In the genomic region with DNA sequence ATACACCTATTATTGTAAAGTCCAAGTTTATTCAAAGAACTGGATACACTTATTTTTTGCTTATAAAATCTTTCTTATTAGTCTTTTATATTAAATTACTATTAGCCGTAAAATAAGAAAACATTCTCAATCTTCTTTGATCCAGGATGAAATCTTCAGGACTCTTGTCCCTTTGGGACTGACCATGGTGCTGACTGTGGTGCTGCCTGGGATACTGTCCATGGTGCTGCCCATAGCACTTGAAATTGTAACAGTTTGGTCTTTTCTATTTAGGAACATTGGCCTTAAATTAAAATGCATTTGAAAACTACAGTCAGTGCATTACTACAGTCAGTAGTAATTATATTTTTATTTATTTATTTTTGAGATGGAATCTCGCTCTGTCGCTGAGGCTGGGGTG, we compare ENCODE assay signal across 7 cellular contexts. TPM values are rescaled to one million over a fixed set of nuclear protein-coding genes. Genes with fewer than 3 reads are reported as not detected.
DNase-seq lines count a peak whose midpoint lies in the region; ATAC-seq, FAIRE-seq and TF ChIP-seq lines count a peak whose summit lies in the region.
"Not testable (repeated sequence)": the region's sequence is repeated elsewhere in the genome, so short reads cannot be mapped to it uniquely, and the experiment has no call there.

No MANE protein-coding gene starts in this region.

- CTCF ChIA-PET in IMR-90 (lab: Yijun Ruan, JAX): not testable (repeated sequence)

- not testable (repeated sequence) for H3K9me3 Mint-ChIP-seq in astrocyte (ENCODE audit: unreplicated experiment)

- peak; percentile 55 for ATAC-seq in IMR-90 (ENCODE audit: low read depth)
- peak; percentile 49 for ATAC-seq in esophagus mucosa
- ATAC-seq in left ventricle myocardium superior: peak; percentile 65
- ATAC-seq in left colon: peak; percentile 67
- peak; percentile 73 for ATAC-seq in upper lobe of right lung

- not testable (repeated sequence) for H2AK5ac ChIP-seq in IMR-90 (ENCODE audit: low read depth, low read length)

- H3K23ac ChIP-seq in IMR-90 (ENCODE audit: low read depth, low read length): not testable (repeated sequence)

- not testable (repeated sequence) for H2AK9ac ChIP-seq in IMR-90 (replicated peaks; ENCODE audit: low read depth, low read length, poor library complexity)

- H3K9me1 ChIP-seq in IMR-90 (ENCODE audit: insufficient read depth, low read length): not testable (repeated sequence)

- no CpG with 5 or more reads among the region's 3 CpGs for WGBS in IMR-90 (ENCODE audit: extremely low coverage in 2 of 2, insufficient read length in 1 of 2), 2 experiments

- H3K4ac ChIP-seq in IMR-90 (ENCODE audit: low read depth, low read length): not testable (repeated sequence)

- not testable (repeated sequence) for H3K4me1 ChIP-seq in IMR-90 (ENCODE audit: control insufficient read depth, insufficient read depth, low read length); astrocyte (ENCODE audit: insufficient read depth, low read length); upper lobe of right lung

- H3K4me3 Mint-ChIP-seq in astrocyte (ENCODE audit: unreplicated experiment): not testable (repeated sequence)

- TF ChIP-seq RAD21 in IMR-90 (IDR thresholded peaks at IDR 0.05; ENCODE audit: low read length): not testable (repeated sequence)

- intact Hi-C loops in IMR-90 (cut with micrococcal nuclease); left ventricle myocardium superior (cut with micrococcal nuclease); left colon (cut with DNase I, micrococcal nuclease); upper lobe of right lung (cut with DNase I): not testable (repeated sequence)

- not testable (repeated sequence) for H3K27ac Mint-ChIP-seq in astrocyte (ENCODE audit: unreplicated experiment)

- not testable (repeated sequence) for H3K27me3 Mint-ChIP-seq in astrocyte (ENCODE audit: low read depth, unreplicated experiment)

- not testable (repeated sequence) for BruUV-seq in IMR-90 (replicated peaks; lab: Mats Ljungman, UMichigan)

- H4K5ac ChIP-seq in IMR-90 (ENCODE audit: low read depth, low read length): not testable (repeated sequence)

- H3K36me3 ChIP-seq in IMR-90 (ENCODE audit: control insufficient read depth, insufficient read depth, low read length); astrocyte (ENCODE audit: insufficient read depth, low read length); upper lobe of right lung: not testable (repeated sequence)

- not testable (repeated sequence) for H2BK20ac ChIP-seq in IMR-90 (ENCODE audit: low read depth, low read length)

- H4K8ac ChIP-seq in IMR-90 (ENCODE audit: low read depth in 2 of 2, low read length in 2 of 2): not testable (repeated sequence)

- H3K27me3 ChIP-seq in IMR-90 (ENCODE audit: control insufficient read depth, insufficient read depth, low read length); astrocyte (ENCODE audit: insufficient read depth, low read length); upper lobe of right lung: not testable (repeated sequence)

- FAIRE-seq in G401.6 (lab: Jason Lieb, UNC) (peak; percentile 84), astrocyte (lab: Jason Lieb, UNC) (peak; percentile 41)

- in situ Hi-C loops in IMR-90 (cut with MboI; ENCODE audit: low sequenced_read_pairs): not testable (repeated sequence)

- H3K4me2 ChIP-seq in IMR-90 (ENCODE audit: low read depth, low read length); astrocyte (ENCODE audit: low read length): not testable (repeated sequence)

- DNase-seq in IMR-90; astrocyte (ENCODE audit: low read depth); left ventricle myocardium superior; left colon; upper lobe of right lung: not testable (repeated sequence)

- not testable (repeated sequence) for H4K20me1 ChIP-seq in IMR-90 (ENCODE audit: insufficient read depth, low read length); astrocyte (ENCODE audit: insufficient read depth, low read length)

- H3K79me2 ChIP-seq in astrocyte (ENCODE audit: insufficient read depth, low read length): not testable (repeated sequence)

- not testable (repeated sequence) for H2BK5ac ChIP-seq in IMR-90 (ENCODE audit: low read depth, low read length, poor library complexity, severe bottlenecking)

- dilution Hi-C loops in IMR-90 (cut with HindIII; ENCODE audit: low sequenced_read_pairs, unreplicated experiment): not testable (repeated sequence)

- H2BK120ac ChIP-seq in IMR-90 (ENCODE audit: low read depth, low read length): not testable (repeated sequence)

- POLR2A ChIA-PET in IMR-90 (lab: Charles Lee; ENCODE audit: unreplicated experiment): not testable (repeated sequence)

- not testable (repeated sequence) for H3K56ac ChIP-seq in IMR-90 (ENCODE audit: extremely low read depth, insufficient read depth, low read length)

- H3K27ac ChIP-seq in IMR-90 (ENCODE audit: insufficient read depth, low read length); astrocyte (ENCODE audit: low read depth, low read length); upper lobe of right lung: not testable (repeated sequence)

- TF ChIP-seq CTCF in IMR-90 (conservative IDR thresholded peaks at IDR 0.05; ENCODE audit: low read depth, low read length); astrocyte (IDR thresholded peaks at IDR 0.05; ENCODE audit: insufficient read depth, low read depth, low read length); upper lobe of right lung (IDR thresholded peaks at IDR 0.05): not testable (repeated sequence)

- not testable (repeated sequence) for H2AFZ ChIP-seq in IMR-90 (replicated peaks; ENCODE audit: low read length, poor library complexity); astrocyte (ENCODE audit: low read depth, low read length)

- H2BK15ac ChIP-seq in IMR-90 (ENCODE audit: low read depth, low read length): not testable (repeated sequence)

- not testable (repeated sequence) for H3K14ac ChIP-seq in IMR-90 (replicated peaks; ENCODE audit: low read depth, low read length)

- not testable (repeated sequence) for H3K79me1 ChIP-seq in IMR-90 (ENCODE audit: low read depth in 1 of 2, low read length in 2 of 2)

- TF ChIP-seq POLR2A in IMR-90 (IDR thresholded peaks at IDR 0.05; ENCODE audit: low read depth, low read length): not testable (repeated sequence)

- H3K9ac ChIP-seq in IMR-90 (ENCODE audit: low read depth, low read length); astrocyte (ENCODE audit: low read length): not testable (repeated sequence)

- H3K9me3 ChIP-seq in IMR-90 (ENCODE audit: control insufficient read depth, insufficient read depth, low read length); astrocyte (ENCODE audit: insufficient read depth, low read depth, low read length); upper lobe of right lung: not testable (repeated sequence)

- not testable (repeated sequence) for H3K4me1 Mint-ChIP-seq in astrocyte (ENCODE audit: low read depth, unreplicated experiment)

- H3K4me3 ChIP-seq in IMR-90 (ENCODE audit: insufficient read depth, low read depth, low read length); astrocyte (ENCODE audit: insufficient read depth, low read depth, low read length); upper lobe of right lung: not testable (repeated sequence)

- not testable (repeated sequence) for H3K36me3 Mint-ChIP-seq in astrocyte (ENCODE audit: low read depth, unreplicated experiment)

- H3K18ac ChIP-seq in IMR-90 (ENCODE audit: low read depth, low read length): not testable (repeated sequence)

- not testable (repeated sequence) for H4K91ac ChIP-seq in IMR-90 (ENCODE audit: insufficient read depth, low read depth, low read length)

RNA-seq across cellular contexts. Expression of a gene that starts 53.0 kb away (rescaled TPM):
- 4.8 and 5.0 TPM in 2 replicates for total RNA-seq in IMR-90 (2012; rRNA removed)
- 4.6 and 6.5 TPM in 2 replicates for polyA plus RNA-seq in IMR-90 (2012; rRNA removed)
- 3.0 and 4.3 TPM in 2 replicates for polyA plus RNA-seq in IMR-90 (2012; cell fraction: cytosol; rRNA removed)
- 5.6 and 15.7 TPM in 2 replicates for polyA plus RNA-seq in IMR-90 (2012; cell fraction: nucleus; rRNA removed; ENCODE audit: low replicate concordance)
- total RNA-seq in astrocyte: 10.6 and 12.2 TPM in 2 replicates
- 6.6 TPM for total RNA-seq in esophagus mucosa
- 17.8 TPM for total RNA-seq in left ventricle myocardium superior
- 10 to 100 TPM; 10.4 to 11.1 TPM for total RNA-seq in left colon
- 31.0 TPM for total RNA-seq in upper lobe of right lung
